ENCODE assay signal across 10 cellular contexts in the genomic region with DNA sequence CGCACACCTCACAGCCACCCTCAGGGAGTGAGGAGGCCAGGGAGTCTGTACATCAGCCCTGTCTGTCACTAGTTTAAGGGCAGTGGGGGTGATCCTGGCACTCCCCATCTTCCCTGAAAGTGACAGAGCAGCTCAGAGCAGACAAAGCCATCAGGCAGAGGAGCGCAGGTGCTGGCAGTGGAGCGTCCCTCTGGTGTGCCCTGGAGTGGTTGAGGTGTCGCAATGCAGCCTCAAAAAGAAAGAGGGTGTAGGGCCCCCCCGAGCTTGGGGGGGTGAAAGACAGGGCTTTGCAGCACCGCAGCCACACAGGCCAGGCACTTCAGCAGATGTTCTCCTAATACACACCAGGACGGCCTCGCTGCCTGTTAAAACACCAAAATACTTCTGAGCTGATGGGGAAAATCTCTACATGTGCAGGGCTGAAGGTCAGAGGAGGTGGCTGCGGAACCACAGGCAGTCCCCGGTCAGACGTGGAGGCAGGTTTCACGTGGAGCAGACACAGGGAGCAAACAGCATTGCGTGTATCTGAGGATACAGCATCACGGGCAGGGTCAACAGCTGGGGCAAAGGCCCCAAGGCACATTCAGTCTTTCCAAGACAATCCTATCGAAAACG.
DNase-seq lines count a peak whose midpoint lies in the region; ATAC-seq, FAIRE-seq and TF ChIP-seq lines count a peak whose summit lies in the region.
"Had no signal": no experiment of that assay in that cellular context is flagged by ENCODE, and none has a peak within 500 bp of the region (broad histone marks: within the 10 kb centered on the region; RNA-seq: fewer than 3 reads in every experiment).

No MANE protein-coding gene starts in this region.

- FAIRE-seq in GM12891 (lab: Jason Lieb, UNC), result peak; percentile 57

- ATAC-seq in HG02588 (IDR thresholded peaks at IDR 0.05; ENCODE audit: unreplicated experiment) (no peak), HG02970 (IDR thresholded peaks at IDR 0.05; ENCODE audit: low FRiP score, unreplicated experiment) (no peak)
- ATAC-seq: HCT116 had no signal

- TF ChIP-seq POLR2A in GM12891 (IDR thresholded peaks at IDR 0.05; ENCODE audit: low read depth, low read length), result no peak

- DNase-seq in GM12891 (ENCODE audit: insufficient read length, low spot score) (no peak), NCI-H2171 treated with DMSO at 0.1 percent for 48 hours (lab: John Stamatoyannopoulos, UW) (peak; percentile 85), activated gamma-delta T cell treated with Interleukin-2 at 50 U/mL for 16 hours (peak; percentile 77), retina (peak; percentile 55), cerebellar cortex (ENCODE audit: low spot score) (no peak)
- DNase-seq: NCI-H1930; stimulated activated CD4-positive, alpha-beta T cell treated with anti-CD3 and anti-CD28 coated beads, Interleukin-12 subunit alpha, Interleukin-12 subunit beta, amount 100 ng/mL, for 4 hours had no signal

TF ChIP-seq in GM12891, 5 proteins besides CTCF, POLR2A, EP300 and RAD21:
- no peak for TF ChIP-seq SPI1 (IDR thresholded peaks at IDR 0.05; ENCODE audit: low read depth, low read length)
- TF ChIP-seq TAF1 (IDR thresholded peaks at IDR 0.05; ENCODE audit: low read depth, low read length), result no peak
- TF ChIP-seq PAX5 (IDR thresholded peaks at IDR 0.05; ENCODE audit: insufficient read depth, low read length, severe bottlenecking), result no peak
- no peak for TF ChIP-seq POU2F2 (IDR thresholded peaks at IDR 0.05; ENCODE audit: low read depth, low read length)
- no peak for TF ChIP-seq POLR2AphosphoS5 (IDR thresholded peaks at IDR 0.05; ENCODE audit: low read depth, low read length)

Comparison
In these comparisons a context has a peak if more than half of its experiments do, and no peak if none do; other contexts are left out.
1. DNase-seq: peak in NCI-H2171 treated with DMSO at 0.1 percent for 48 hours (single experiment), activated gamma-delta T cell treated with Interleukin-2 at 50 U/mL for 16 hours (single experiment) and retina (single experiment); none in GM12891 (single experiment) and cerebellar cortex (single experiment).